Comparison of ENCODE assay signal across 1 cellular context in the genomic region with DNA sequence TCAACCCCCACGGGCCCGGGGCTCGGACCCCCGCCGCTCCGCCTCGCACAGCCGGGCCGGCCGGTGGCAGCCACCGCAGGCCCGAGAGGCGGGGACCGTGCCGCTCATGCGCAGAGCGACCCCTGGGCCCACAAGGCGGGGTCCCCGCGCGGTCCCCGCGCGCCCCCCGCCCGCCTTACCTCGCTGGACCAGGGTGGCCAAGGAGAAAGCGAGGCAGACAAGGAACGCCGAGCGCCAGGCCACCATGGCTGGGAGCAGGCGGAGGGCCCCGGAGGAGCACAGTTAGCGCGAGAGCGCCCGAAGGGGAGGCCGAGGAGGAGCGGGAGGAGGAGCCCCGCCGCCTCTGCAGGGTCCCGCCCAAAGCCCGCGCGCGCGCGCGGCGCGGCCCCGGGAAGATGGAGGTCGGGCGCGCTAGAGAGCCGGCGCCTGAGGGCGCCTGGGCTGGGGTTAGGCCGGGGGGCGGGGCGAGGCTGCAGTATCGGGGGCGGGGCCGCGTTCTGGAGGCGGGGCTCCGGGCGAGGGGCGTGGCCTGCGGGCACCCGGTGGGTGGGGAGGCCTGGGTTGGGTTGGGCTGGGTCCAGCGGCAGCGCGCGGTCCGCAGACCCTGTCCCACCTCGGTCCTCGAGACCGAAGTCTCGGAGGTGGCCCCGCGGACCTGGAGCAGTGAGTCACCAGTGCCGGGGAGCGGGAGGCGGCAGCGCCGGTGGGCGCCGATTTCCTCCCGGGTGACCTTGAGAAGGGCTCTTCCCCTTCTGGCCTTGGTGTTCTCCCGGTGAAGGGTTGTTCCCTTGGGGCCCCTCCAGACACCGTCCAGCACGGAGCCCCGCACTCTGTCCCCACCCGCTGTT.
TF ChIP-seq lines count a peak whose summit lies in the region.

A gene with protein sequence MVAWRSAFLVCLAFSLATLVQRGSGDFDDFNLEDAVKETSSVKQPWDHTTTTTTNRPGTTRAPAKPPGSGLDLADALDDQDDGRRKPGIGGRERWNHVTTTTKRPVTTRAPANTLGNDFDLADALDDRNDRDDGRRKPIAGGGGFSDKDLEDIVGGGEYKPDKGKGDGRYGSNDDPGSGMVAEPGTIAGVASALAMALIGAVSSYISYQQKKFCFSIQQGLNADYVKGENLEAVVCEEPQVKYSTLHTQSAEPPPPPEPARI (minus strand): TSS at position 326 of the 848 bp plus-strand sequence. CDS start 80 bp downstream, at position 246.

TF ChIP-seq in K562, 482 proteins besides CTCF, POLR2A, EP300 and RAD21 (continued from another document and continues in another):
- TF ChIP-seq, protein P1, sequence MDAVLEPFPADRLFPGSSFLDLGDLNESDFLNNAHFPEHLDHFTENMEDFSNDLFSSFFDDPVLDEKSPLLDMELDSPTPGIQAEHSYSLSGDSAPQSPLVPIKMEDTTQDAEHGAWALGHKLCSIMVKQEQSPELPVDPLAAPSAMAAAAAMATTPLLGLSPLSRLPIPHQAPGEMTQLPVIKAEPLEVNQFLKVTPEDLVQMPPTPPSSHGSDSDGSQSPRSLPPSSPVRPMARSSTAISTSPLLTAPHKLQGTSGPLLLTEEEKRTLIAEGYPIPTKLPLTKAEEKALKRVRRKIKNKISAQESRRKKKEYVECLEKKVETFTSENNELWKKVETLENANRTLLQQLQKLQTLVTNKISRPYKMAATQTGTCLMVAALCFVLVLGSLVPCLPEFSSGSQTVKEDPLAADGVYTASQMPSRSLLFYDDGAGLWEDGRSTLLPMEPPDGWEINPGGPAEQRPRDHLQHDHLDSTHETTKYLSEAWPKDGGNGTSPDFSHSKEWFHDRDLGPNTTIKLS (IDR thresholded peaks at IDR 0.05; ENCODE audit: borderline replicate concordance, low read depth): 0 out of 2 replicates have a peak, but pooled peaks have one; percentile 33
- TF ChIP-seq JUN (IDR thresholded peaks at IDR 0.05; ENCODE audit: borderline replicate concordance, low read depth, low read length): no peak
- TF ChIP-seq JUN (CRISPR knock-in tag; IDR thresholded peaks at IDR 0.05; ENCODE audit: borderline replicate concordance): no peak
- TF ChIP-seq, protein P2, sequence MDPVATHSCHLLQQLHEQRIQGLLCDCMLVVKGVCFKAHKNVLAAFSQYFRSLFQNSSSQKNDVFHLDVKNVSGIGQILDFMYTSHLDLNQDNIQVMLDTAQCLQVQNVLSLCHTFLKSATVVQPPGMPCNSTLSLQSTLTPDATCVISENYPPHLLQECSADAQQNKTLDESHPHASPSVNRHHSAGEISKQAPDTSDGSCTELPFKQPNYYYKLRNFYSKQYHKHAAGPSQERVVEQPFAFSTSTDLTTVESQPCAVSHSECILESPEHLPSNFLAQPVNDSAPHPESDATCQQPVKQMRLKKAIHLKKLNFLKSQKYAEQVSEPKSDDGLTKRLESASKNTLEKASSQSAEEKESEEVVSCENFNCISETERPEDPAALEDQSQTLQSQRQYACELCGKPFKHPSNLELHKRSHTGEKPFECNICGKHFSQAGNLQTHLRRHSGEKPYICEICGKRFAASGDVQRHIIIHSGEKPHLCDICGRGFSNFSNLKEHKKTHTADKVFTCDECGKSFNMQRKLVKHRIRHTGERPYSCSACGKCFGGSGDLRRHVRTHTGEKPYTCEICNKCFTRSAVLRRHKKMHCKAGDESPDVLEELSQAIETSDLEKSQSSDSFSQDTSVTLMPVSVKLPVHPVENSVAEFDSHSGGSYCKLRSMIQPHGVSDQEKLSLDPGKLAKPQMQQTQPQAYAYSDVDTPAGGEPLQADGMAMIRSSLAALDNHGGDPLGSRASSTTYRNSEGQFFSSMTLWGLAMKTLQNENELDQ (CRISPR knock-in tag; IDR thresholded peaks at IDR 0.05; ENCODE audit: borderline replicate concordance): no peak
- TF ChIP-seq CXXC5 (CRISPR knock-in tag; IDR thresholded peaks at IDR 0.05): peak; percentile 39; the same call in 1 of the 2 replicates
- no peak for TF ChIP-seq FOXP1 (CRISPR knock-in tag; IDR thresholded peaks at IDR 0.05)
- TF ChIP-seq, protein P3, sequence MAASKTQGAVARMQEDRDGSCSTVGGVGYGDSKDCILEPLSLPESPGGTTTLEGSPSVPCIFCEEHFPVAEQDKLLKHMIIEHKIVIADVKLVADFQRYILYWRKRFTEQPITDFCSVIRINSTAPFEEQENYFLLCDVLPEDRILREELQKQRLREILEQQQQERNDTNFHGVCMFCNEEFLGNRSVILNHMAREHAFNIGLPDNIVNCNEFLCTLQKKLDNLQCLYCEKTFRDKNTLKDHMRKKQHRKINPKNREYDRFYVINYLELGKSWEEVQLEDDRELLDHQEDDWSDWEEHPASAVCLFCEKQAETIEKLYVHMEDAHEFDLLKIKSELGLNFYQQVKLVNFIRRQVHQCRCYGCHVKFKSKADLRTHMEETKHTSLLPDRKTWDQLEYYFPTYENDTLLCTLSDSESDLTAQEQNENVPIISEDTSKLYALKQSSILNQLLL (CRISPR knock-in tag; IDR thresholded peaks at IDR 0.05; ENCODE audit: borderline replicate concordance): no peak
- TF ChIP-seq MAZ (CRISPR knock-in tag; conservative IDR thresholded peaks at IDR 0.05 in 1 of 2, IDR thresholded peaks at IDR 0.05 in 1 of 2): peak in 1 of 2 experiments; percentile 12; a peak in 1 of 4 replicates
- TF ChIP-seq PHF20 (IDR thresholded peaks at IDR 0.05; ENCODE audit: partially characterized antibody): peak; percentile 31
- TF ChIP-seq PRMT5 (CRISPR knock-in tag; IDR thresholded peaks at IDR 0.05): 0 out of 2 replicates have a peak, but pooled peaks have one; percentile 48
- no peak for TF ChIP-seq ZNF589 (CRISPR knock-in tag; IDR thresholded peaks at IDR 0.05; ENCODE audit: low read depth)
- TF ChIP-seq, protein P4, sequence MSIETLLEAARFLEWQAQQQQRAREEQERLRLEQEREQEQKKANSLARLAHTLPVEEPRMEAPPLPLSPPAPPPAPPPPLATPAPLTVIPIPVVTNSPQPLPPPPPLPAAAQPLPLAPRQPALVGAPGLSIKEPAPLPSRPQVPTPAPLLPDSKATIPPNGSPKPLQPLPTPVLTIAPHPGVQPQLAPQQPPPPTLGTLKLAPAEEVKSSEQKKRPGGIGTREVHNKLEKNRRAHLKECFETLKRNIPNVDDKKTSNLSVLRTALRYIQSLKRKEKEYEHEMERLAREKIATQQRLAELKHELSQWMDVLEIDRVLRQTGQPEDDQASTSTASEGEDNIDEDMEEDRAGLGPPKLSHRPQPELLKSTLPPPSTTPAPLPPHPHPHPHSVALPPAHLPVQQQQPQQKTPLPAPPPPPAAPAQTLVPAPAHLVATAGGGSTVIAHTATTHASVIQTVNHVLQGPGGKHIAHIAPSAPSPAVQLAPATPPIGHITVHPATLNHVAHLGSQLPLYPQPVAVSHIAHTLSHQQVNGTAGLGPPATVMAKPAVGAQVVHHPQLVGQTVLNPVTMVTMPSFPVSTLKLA (conservative IDR thresholded peaks at IDR 0.05): 0 out of 4 replicates have a peak, but pooled peaks of 1 of the 2 experiments have one; percentile 33
- peak; percentile 47; the same call in 1 of the 2 replicates for TF ChIP-seq CTBP1 (IDR thresholded peaks at IDR 0.05; ENCODE audit: borderline replicate concordance)
- TF ChIP-seq, protein P5, sequence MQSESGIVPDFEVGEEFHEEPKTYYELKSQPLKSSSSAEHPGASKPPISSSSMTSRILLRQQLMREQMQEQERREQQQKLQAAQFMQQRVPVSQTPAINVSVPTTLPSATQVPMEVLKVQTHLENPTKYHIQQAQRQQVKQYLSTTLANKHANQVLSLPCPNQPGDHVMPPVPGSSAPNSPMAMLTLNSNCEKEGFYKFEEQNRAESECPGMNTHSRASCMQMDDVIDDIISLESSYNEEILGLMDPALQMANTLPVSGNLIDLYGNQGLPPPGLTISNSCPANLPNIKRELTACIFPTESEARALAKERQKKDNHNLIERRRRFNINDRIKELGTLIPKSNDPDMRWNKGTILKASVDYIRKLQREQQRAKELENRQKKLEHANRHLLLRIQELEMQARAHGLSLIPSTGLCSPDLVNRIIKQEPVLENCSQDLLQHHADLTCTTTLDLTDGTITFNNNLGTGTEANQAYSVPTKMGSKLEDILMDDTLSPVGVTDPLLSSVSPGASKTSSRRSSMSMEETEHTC (IDR thresholded peaks at IDR 0.05): no peak
- no peak for TF ChIP-seq MIER1 (IDR thresholded peaks at IDR 0.05; ENCODE audit: low read depth)
- TF ChIP-seq, protein P6, sequence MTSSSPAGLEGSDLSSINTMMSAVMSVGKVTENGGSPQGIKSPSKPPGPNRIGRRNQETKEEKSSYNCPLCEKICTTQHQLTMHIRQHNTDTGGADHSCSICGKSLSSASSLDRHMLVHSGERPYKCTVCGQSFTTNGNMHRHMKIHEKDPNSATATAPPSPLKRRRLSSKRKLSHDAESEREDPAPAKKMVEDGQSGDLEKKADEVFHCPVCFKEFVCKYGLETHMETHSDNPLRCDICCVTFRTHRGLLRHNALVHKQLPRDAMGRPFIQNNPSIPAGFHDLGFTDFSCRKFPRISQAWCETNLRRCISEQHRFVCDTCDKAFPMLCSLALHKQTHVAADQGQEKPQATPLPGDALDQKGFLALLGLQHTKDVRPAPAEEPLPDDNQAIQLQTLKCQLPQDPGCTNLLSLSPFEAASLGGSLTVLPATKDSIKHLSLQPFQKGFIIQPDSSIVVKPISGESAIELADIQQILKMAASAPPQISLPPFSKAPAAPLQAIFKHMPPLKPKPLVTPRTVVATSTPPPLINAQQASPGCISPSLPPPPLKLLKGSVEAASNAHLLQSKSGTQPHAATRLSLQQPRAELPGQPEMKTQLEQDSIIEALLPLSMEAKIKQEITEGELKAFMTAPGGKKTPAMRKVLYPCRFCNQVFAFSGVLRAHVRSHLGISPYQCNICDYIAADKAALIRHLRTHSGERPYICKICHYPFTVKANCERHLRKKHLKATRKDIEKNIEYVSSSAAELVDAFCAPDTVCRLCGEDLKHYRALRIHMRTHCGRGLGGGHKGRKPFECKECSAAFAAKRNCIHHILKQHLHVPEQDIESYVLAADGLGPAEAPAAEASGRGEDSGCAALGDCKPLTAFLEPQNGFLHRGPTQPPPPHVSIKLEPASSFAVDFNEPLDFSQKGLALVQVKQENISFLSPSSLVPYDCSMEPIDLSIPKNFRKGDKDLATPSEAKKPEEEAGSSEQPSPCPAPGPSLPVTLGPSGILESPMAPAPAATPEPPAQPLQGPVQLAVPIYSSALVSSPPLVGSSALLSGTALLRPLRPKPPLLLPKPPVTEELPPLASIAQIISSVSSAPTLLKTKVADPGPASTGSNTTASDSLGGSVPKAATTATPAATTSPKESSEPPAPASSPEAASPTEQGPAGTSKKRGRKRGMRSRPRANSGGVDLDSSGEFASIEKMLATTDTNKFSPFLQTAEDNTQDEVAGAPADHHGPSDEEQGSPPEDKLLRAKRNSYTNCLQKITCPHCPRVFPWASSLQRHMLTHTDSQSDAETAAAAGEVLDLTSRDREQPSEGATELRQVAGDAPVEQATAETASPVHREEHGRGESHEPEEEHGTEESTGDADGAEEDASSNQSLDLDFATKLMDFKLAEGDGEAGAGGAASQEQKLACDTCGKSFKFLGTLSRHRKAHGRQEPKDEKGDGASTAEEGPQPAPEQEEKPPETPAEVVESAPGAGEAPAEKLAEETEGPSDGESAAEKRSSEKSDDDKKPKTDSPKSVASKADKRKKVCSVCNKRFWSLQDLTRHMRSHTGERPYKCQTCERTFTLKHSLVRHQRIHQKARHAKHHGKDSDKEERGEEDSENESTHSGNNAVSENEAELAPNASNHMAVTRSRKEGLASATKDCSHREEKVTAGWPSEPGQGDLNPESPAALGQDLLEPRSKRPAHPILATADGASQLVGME (CRISPR knock-in tag; IDR thresholded peaks at IDR 0.05): no peak
- peak; percentile 1 for TF ChIP-seq TAF1 (IDR thresholded peaks at IDR 0.05; ENCODE audit: control insufficient read depth, extremely low read depth, insufficient read depth, low read length, severe bottlenecking)
- peak; percentile 9 for TF ChIP-seq U2AF1 (optimal IDR thresholded peaks at IDR 0.05; ENCODE audit: low read depth, low read length)
- TF ChIP-seq RBBP5 (IDR thresholded peaks at IDR 0.05; ENCODE audit: borderline replicate concordance, insufficient read depth, low read length, poor library complexity, severe bottlenecking): peak; percentile 63
- TF ChIP-seq, protein P7, sequence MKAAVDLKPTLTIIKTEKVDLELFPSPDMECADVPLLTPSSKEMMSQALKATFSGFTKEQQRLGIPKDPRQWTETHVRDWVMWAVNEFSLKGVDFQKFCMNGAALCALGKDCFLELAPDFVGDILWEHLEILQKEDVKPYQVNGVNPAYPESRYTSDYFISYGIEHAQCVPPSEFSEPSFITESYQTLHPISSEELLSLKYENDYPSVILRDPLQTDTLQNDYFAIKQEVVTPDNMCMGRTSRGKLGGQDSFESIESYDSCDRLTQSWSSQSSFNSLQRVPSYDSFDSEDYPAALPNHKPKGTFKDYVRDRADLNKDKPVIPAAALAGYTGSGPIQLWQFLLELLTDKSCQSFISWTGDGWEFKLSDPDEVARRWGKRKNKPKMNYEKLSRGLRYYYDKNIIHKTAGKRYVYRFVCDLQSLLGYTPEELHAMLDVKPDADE (conservative IDR thresholded peaks at IDR 0.05; ENCODE audit: control insufficient read depth, low read depth, low read length): 0 out of 2 replicates have a peak, but pooled peaks have one; percentile 29
- TF ChIP-seq, protein P8, sequence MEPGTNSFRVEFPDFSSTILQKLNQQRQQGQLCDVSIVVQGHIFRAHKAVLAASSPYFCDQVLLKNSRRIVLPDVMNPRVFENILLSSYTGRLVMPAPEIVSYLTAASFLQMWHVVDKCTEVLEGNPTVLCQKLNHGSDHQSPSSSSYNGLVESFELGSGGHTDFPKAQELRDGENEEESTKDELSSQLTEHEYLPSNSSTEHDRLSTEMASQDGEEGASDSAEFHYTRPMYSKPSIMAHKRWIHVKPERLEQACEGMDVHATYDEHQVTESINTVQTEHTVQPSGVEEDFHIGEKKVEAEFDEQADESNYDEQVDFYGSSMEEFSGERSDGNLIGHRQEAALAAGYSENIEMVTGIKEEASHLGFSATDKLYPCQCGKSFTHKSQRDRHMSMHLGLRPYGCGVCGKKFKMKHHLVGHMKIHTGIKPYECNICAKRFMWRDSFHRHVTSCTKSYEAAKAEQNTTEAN (CRISPR knock-in tag; IDR thresholded peaks at IDR 0.05): no peak
- peak; percentile 91 to 92 for TF ChIP-seq NRF1 (conservative IDR thresholded peaks at IDR 0.05 in 1 of 2, IDR thresholded peaks at IDR 0.05 in 1 of 2)
- peak; percentile 91 for TF ChIP-seq POLR2G (IDR thresholded peaks at IDR 0.05; ENCODE audit: low read depth, low read length)
- TF ChIP-seq IFI16 (CRISPR knock-in tag; IDR thresholded peaks at IDR 0.05): no peak
- TF ChIP-seq TRIM28 (IDR thresholded peaks at IDR 0.05): no peak
- TF ChIP-seq TEAD1 (CRISPR knock-in tag; IDR thresholded peaks at IDR 0.05): 0 out of 4 replicates have a peak, but pooled peaks of 1 of the 2 experiments have one; percentile 36
- no peak for TF ChIP-seq CSDE1 (IDR thresholded peaks at IDR 0.05)
- peak; percentile 83; the same call in 1 of the 2 replicates for TF ChIP-seq CC2D1A (IDR thresholded peaks at IDR 0.05)
- TF ChIP-seq POLR2H (tag; IDR thresholded peaks at IDR 0.05; ENCODE audit: low read depth): no peak; the same call in 1 of the 2 replicates
- no peak for TF ChIP-seq MYBL2 (IDR thresholded peaks at IDR 0.05; ENCODE audit: low read depth)
- TF ChIP-seq MYBL2 (CRISPR knock-in tag; IDR thresholded peaks at IDR 0.05; ENCODE audit: borderline replicate concordance): no peak
- no peak for TF ChIP-seq ZNF232 (CRISPR knock-in tag; IDR thresholded peaks at IDR 0.05)
